22 cellular contexts compared by ENCODE assay signal in genomic region chr9:13933268-13933656, GRCh38.
"Had no signal": no experiment of that assay in that cellular context is flagged by ENCODE, and none has a peak within 500 bp of the region (broad histone marks: within the 10 kb centered on the region; RNA-seq: fewer than 3 reads in every experiment).

No MANE protein-coding gene starts in this region.

- H3K27ac ChIP-seq: HL-60, KMS-11, SJCRH30 had no signal

- H3K9me3 Mint-ChIP-seq: IgD-negative memory B cell had no signal

- ATAC-seq: K562, SK-N-SH treated with all-trans-retinoic acid at 6 μM for 48 hours had no signal

- H3K4me1 ChIP-seq: SJCRH30 had no signal

- DNase-seq: Kasumi-1, MV-4-11, NCI-H1048, NCI-H1105, NCI-H1417, NCI-H1436 treated with DMSO at 0.1 percent for 48 hours, NCI-H1694 treated with DMSO at 0.1 percent for 48 hours, NCI-H1930, NCI-H2081, NCI-H2107, NCI-H2227 treated with DMSO at 0.1 percent for 48 hours, NCI-H524, NCI-H526 treated with DMSO at 0.1 percent for 48 hours, NCI-H774, RPMI8226, SHP77 treated with DMSO at 0.1 percent for 48 hours, SJCRH30 had no signal

- H3K9me3 ChIP-seq: SJCRH30 had no signal

- H3K4me1 Mint-ChIP-seq: IgD-negative memory B cell had no signal

- H3K36me3 Mint-ChIP-seq: IgD-negative memory B cell had no signal

- H3K4me3 Mint-ChIP-seq: IgD-negative memory B cell had no signal

- H3K36me3 ChIP-seq: SJCRH30 had no signal

- H3K4me3 ChIP-seq: K562, SJCRH30 had no signal

- H3K27me3 ChIP-seq: SJCRH30 had no signal

- H3K27ac Mint-ChIP-seq: IgD-negative memory B cell had no signal
